8 cellular contexts compared by ENCODE assay signal in the genomic region with DNA sequence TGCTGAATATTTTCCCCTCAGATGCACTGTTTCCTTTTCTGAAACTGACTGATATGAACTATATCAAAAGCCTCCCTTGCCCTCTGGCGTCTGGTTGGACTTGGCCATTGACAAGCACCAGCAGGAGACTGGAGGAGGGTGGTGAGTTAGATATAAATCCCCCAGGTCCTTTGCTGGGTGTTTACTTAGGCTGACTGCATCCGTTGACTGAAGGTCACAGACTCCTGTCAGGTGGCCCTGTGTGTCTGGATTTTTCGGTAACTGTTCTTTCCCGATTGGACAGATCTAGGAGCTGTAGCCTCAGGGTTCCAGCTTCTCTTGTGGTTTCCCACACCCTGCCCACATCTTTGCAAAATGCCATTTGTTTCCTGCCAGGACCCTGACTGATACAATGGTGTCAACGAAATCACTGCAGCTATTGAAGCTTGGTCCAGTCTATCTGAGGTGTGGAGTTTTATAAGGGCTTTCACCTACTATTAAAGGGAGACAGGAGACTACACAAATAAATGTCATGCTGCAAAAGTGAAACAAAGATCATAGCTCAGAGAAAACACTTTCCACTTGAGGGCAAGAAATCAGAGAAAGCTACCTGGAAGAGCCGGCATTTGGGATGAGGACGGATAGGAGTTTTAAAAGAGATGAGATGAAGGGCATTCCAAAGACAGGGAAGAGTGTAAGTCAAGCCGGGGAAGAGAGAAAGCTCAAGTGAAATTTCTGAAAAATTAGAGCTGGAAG. TPM values are rescaled to one million over a fixed set of nuclear protein-coding genes. Genes with fewer than 3 reads are reported as not detected.
A peak's percentile ranks its signal among the peaks of the same experiment; 100 is the strongest.
DNase-seq lines count a peak whose midpoint lies in the region; ATAC-seq, FAIRE-seq and TF ChIP-seq lines count a peak whose summit lies in the region.

No MANE protein-coding gene starts in this region.

- POLR2A ChIA-PET in HepG2 (lab: Yijun Ruan, JAX): interaction anchor here (0.7 to 1.2 kb wide), 3 partner anchors 13 to 247 kb away, joined by 3 to 4 read pairs (median 3); no protein-coding TSS in a partner anchor

- in situ Hi-C loops in HepG2 (cut with HindIII; ENCODE audit: extremely low pct_ligation_motif_present, low pct_unique_long_range_greater_than_20kb): no loop called here

- H3K27me3 ChIP-seq in HepG2 (ENCODE audit: control insufficient read depth in 1 of 2, insufficient read depth in 2 of 2, low read length in 2 of 2) (no peaks in the 10 kb centered on the region; a peak in 1 of 5 replicates), uterus (no peaks in the 10 kb centered on the region)

- H4K20me1 ChIP-seq in HepG2 (ENCODE audit: insufficient read depth, low read length): peaks cover 5% of the 10 kb centered on the region; the same call in 1 of the 2 replicates

- no peak; the same call in 1 of the 2 replicates for TF ChIP-seq RAD21 in HepG2 (CRISPR knock-in tag; IDR thresholded peaks at IDR 0.05)

- DNase-seq in ELF-1 (ENCODE audit: low read depth, low spot score): peak; percentile 74
- DNase-seq in NAMALWA (ENCODE audit: low spot score): peak; percentile 44
- peak; percentile 91 for DNase-seq in HepG2 (ENCODE audit: low spot score)
- no peak for DNase-seq in uterus
- DNase-seq in NCI-H1048 (lab: John Stamatoyannopoulos, UW): no peak
- no peak for DNase-seq in sciatic nerve (ENCODE audit: low spot score)
- DNase-seq in AG08396 (ENCODE audit: low spot score): no peak

- peak; percentile 61 for ATAC-seq in HepG2
- ATAC-seq in sciatic nerve: no peak

- H3K27ac ChIP-seq in angular gyrus (ENCODE audit: low read depth, low read length) (peak overlapping the region; percentile 15), HepG2 (ENCODE audit: extremely low read length, insufficient read depth, low read length) (peak overlapping the region; percentile 60), uterus (peak overlapping the region; percentile 40 to 93)

- H3K4me3 ChIP-seq in HepG2 (replicated peaks in 1 of 3; ENCODE audit: insufficient read depth in 1 of 3, low read depth in 2 of 3, low read length in 3 of 3) (peak overlapping the region; percentile 62 to 89 (median 76)), uterus (peak overlapping the region; percentile 89 to 100)

- peak overlapping the region; percentile 98 for H3K4me2 ChIP-seq in HepG2 (ENCODE audit: low read depth, low read length)

- intact Hi-C loops in HepG2 (cut with micrococcal nuclease; ENCODE audit: unreplicated experiment) (loop anchor here (1.0 to 2.0 kb wide), 2 partner anchors 96 to 242 kb away; no protein-coding TSS in a partner anchor), uterus (cut with DNase I; ENCODE audit: low total_unique reads) (no loop called here), sciatic nerve (cut with DNase I) (no loop called here)

- peak overlapping the region; percentile 95 for H2AFZ ChIP-seq in HepG2 (ENCODE audit: low read length)

- H3K36me3 ChIP-seq in HepG2 (replicated peaks in 1 of 2; ENCODE audit: control insufficient read depth in 1 of 2, insufficient read depth in 2 of 2, low read length in 2 of 2): no peaks in the 10 kb centered on the region
- H3K36me3 ChIP-seq in uterus: no peaks in the 10 kb centered on the region

- H3K9me3 ChIP-seq in HepG2 (ENCODE audit: low read length): no peaks in the 10 kb centered on the region
- H3K9me3 ChIP-seq in uterus: no peaks in the 10 kb centered on the region

- H3K4me1 ChIP-seq in HepG2 (ENCODE audit: insufficient read depth, low read length) (peaks cover 24% of the 10 kb centered on the region), uterus (peaks cover 0 to 7% of the 10 kb centered on the region in 2 donors)

- peak overlapping the region; percentile 71 for H3K9ac ChIP-seq in HepG2 (ENCODE audit: insufficient read depth, low read depth, low read length)

- TF ChIP-seq EP300 in HepG2 (IDR thresholded peaks at IDR 0.05; ENCODE audit: low read depth in 2 of 2, low read length in 2 of 2) (peak; percentile 41 to 58; a peak in 2 of 4 replicates), HepG2 (CRISPR knock-in tag; IDR thresholded peaks at IDR 0.05; ENCODE audit: borderline replicate concordance) (no peak)

- no peak for TF ChIP-seq POLR2A in HepG2 (IDR thresholded peaks at IDR 0.05; ENCODE audit: insufficient read depth in 1 of 2, low read depth in 2 of 2, low read length in 2 of 2)
- TF ChIP-seq POLR2A in uterus (IDR thresholded peaks at IDR 0.05): no peak

- FAIRE-seq in HepG2 (lab: Jason Lieb, UNC): peak; percentile 90

- peaks cover 30% of the 10 kb centered on the region for H3K79me2 ChIP-seq in HepG2 (ENCODE audit: insufficient read depth, low read length)

- TF ChIP-seq CTCF in HepG2 (CRISPR knock-in tag; IDR thresholded peaks at IDR 0.05): peak; percentile 60
- TF ChIP-seq CTCF in uterus (IDR thresholded peaks at IDR 0.05): no peak

- CTCF ChIA-PET in HepG2 (lab: Yijun Ruan, JAX; ENCODE audit: low intra/inter-chr PET ratio, low total read pairs): no interaction called here

- no TSS peak for BruUV-seq in HepG2 (replicated peaks; lab: Mats Ljungman, UMichigan)

- WGBS in HepG2 (ENCODE audit: low lambda C conversion rate): under 1% methylated on average over 8 of the region's 8 CpGs

TF ChIP-seq in HepG2, 621 proteins besides CTCF, POLR2A, EP300 and RAD21 (continues in another document):
- no peak for TF ChIP-seq GABPA (IDR thresholded peaks at IDR 0.05; ENCODE audit: low read depth, low read length)
- TF ChIP-seq GABPA (CRISPR knock-in tag; IDR thresholded peaks at IDR 0.05; ENCODE audit: low read depth): peak; percentile 47; the same call in 1 of the 2 replicates
- TF ChIP-seq TARDBP (CRISPR knock-in tag; IDR thresholded peaks at IDR 0.05): peak; percentile 52; the same call in 1 of the 2 replicates
- 0 out of 2 replicates have a peak, but pooled peaks have one; percentile 30 for TF ChIP-seq FOXC1 (CRISPR knock-in tag; IDR thresholded peaks at IDR 0.05; ENCODE audit: borderline replicate concordance)
- peak; percentile 42; the same call in 1 of the 2 replicates for TF ChIP-seq ZMYM3 (CRISPR knock-in tag; IDR thresholded peaks at IDR 0.05)
- peak; percentile 59; the same call in 1 of the 2 replicates for TF ChIP-seq MEIS1 (CRISPR knock-in tag; IDR thresholded peaks at IDR 0.05; ENCODE audit: borderline replicate concordance)
- TF ChIP-seq, protein P1, sequence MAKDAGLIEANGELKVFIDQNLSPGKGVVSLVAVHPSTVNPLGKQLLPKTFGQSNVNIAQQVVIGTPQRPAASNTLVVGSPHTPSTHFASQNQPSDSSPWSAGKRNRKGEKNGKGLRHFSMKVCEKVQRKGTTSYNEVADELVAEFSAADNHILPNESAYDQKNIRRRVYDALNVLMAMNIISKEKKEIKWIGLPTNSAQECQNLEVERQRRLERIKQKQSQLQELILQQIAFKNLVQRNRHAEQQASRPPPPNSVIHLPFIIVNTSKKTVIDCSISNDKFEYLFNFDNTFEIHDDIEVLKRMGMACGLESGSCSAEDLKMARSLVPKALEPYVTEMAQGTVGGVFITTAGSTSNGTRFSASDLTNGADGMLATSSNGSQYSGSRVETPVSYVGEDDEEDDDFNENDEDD (CRISPR knock-in tag; IDR thresholded peaks at IDR 0.05; ENCODE audit: borderline replicate concordance): no peak
- TF ChIP-seq, protein P2, sequence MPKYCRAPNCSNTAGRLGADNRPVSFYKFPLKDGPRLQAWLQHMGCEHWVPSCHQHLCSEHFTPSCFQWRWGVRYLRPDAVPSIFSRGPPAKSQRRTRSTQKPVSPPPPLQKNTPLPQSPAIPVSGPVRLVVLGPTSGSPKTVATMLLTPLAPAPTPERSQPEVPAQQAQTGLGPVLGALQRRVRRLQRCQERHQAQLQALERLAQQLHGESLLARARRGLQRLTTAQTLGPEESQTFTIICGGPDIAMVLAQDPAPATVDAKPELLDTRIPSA (CRISPR knock-in tag; IDR thresholded peaks at IDR 0.05; ENCODE audit: borderline replicate concordance): no peak
- TF ChIP-seq CBFB (CRISPR knock-in tag; IDR thresholded peaks at IDR 0.05): no peak
- TF ChIP-seq, protein P3, sequence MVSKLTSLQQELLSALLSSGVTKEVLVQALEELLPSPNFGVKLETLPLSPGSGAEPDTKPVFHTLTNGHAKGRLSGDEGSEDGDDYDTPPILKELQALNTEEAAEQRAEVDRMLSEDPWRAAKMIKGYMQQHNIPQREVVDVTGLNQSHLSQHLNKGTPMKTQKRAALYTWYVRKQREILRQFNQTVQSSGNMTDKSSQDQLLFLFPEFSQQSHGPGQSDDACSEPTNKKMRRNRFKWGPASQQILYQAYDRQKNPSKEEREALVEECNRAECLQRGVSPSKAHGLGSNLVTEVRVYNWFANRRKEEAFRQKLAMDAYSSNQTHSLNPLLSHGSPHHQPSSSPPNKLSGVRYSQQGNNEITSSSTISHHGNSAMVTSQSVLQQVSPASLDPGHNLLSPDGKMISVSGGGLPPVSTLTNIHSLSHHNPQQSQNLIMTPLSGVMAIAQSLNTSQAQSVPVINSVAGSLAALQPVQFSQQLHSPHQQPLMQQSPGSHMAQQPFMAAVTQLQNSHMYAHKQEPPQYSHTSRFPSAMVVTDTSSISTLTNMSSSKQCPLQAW (CRISPR knock-in tag; IDR thresholded peaks at IDR 0.05): peak; percentile 62; the same call in 1 of the 2 replicates

RNA-seq across cellular contexts. Expression of gene MAGI3, which starts 1.5 kb away (rescaled TPM):
- total RNA-seq in HepG2 (2016; rRNA removed; fragmentation: Illumina TruSeq; extraction: Trizol): 11.3 and 11.8 TPM in 2 replicates
- 2.4 and 2.5 TPM in 2 replicates for total RNA-seq in HepG2 (2016; cell fraction: cytosol; rRNA removed; fragmentation: Illumina TruSeq; extraction: Trizol; ENCODE audit: low read depth)
- 10.8 and 10.9 TPM in 2 replicates for total RNA-seq in HepG2 (2016; cell fraction: insoluble cytoplasmic fraction; rRNA removed; fragmentation: Illumina TruSeq; extraction: Trizol)
- 5.3 and 5.6 TPM in 2 replicates for total RNA-seq in HepG2 (2016; cell fraction: membrane; rRNA removed; fragmentation: Illumina TruSeq; extraction: Trizol)
- total RNA-seq in HepG2 (2016; cell fraction: nucleus; rRNA removed; fragmentation: Illumina TruSeq; extraction: Trizol): 18.0 and 21.7 TPM in 2 replicates
- polyA plus RNA-seq in HepG2 (2011; rRNA removed): 3.8 and 4.0 TPM in 2 replicates
- polyA plus RNA-seq in HepG2 (2011; cell fraction: cytosol; rRNA removed): 1.9 and 3.0 TPM in 2 replicates
- 4.6 and 4.7 TPM in 2 replicates for polyA plus RNA-seq in HepG2 (2011; cell fraction: nucleus; rRNA removed)
- polyA plus RNA-seq in HepG2 (2012): 6.0 and 6.8 TPM in 2 replicates
- polyA plus RNA-seq in HepG2 (2016; cell fraction: cytosol; fragmentation: Illumina TruSeq; extraction: Trizol; ENCODE audit: low read depth): 0.72 and 1.0 TPM in 2 replicates
- 8.4 TPM in 2 replicates for polyA plus RNA-seq in HepG2 (2016; cell fraction: insoluble cytoplasmic fraction; fragmentation: Illumina TruSeq; extraction: Trizol; ENCODE audit: low read depth)
- polyA plus RNA-seq in HepG2 (2016; cell fraction: membrane; fragmentation: Illumina TruSeq; extraction: Trizol; ENCODE audit: low read depth): 1.9 and 2.3 TPM in 2 replicates
- 6.9 and 7.8 TPM in 2 replicates for polyA plus RNA-seq in HepG2 (2016; cell fraction: nucleus; fragmentation: Illumina TruSeq; extraction: Trizol; ENCODE audit: insufficient read depth, low read depth)
- 10.8 and 19.5 TPM in 2 replicates for polyA minus RNA-seq in HepG2 (2011; rRNA and poly(A)+ RNA removed; ENCODE audit: low replicate concordance)
- 6.1 and 7.5 TPM in 2 replicates for polyA minus RNA-seq in HepG2 (2011; cell fraction: cytosol; rRNA and poly(A)+ RNA removed)
- 57.9 and 58.3 TPM in 2 replicates for polyA minus RNA-seq in HepG2 (2011; cell fraction: nucleus; rRNA and poly(A)+ RNA removed)
- total RNA-seq in uterus: 10 to 100 TPM; 12.4 to 37.5 (median 26.4) TPM
- 15.9 TPM for total RNA-seq in sciatic nerve

Comparison
In these comparisons a context has a peak if more than half of its experiments do, and no peak if none do; other contexts are left out.
1. DNase-seq: peak in ELF-1 (single experiment), NAMALWA (single experiment) and HepG2 (single experiment); none in uterus (0 of 2), NCI-H1048 (single experiment), sciatic nerve (single experiment) and AG08396 (single experiment).
2. H3K27ac ChIP-seq: peak in every context shown above with its lines; median percentile 66 in uterus; 60 in HepG2; 15 in angular gyrus.